In the genomic region with DNA sequence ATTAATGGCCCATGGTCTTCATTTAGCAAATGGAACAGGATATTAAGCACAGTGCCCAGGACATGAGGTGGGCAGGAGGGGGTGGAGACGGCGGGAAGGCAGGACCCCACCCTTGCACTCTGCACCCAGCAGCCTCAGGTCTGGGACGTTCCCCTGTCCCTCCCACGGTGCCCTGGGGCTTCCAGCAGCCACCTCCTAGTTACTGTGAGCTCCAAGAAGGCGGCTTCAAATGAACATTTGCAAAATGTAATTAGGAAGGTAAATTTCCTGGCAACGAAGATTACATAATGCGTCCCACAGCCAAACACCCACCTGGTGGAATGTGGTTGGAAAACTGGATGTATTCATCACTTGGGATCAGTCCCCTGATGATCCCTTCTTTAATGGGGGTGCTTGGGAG, we compare ENCODE assay signal across 24 cellular contexts.
"Had no signal": no experiment of that assay in that cellular context is flagged by ENCODE, and none has a peak within 500 bp of the region (broad histone marks: within the 10 kb centered on the region; RNA-seq: fewer than 3 reads in every experiment).

No MANE protein-coding gene starts in this region.

- H3K4me3 ChIP-seq: left lung, lower lobe of right lung, psoas muscle, right atrium auricular region, right lobe of liver, smooth muscle cell, stomach, testis, thyroid gland, transverse colon, upper lobe of left lung had no signal

- H3K27me3 ChIP-seq: right atrium auricular region, right lobe of liver, testis, thyroid gland, upper lobe of left lung had no signal

- H3K27ac ChIP-seq: left lung, lower lobe of right lung, neutrophil, parathyroid adenoma, psoas muscle, right atrium auricular region, right lobe of liver, stomach, testis, thyroid gland, transverse colon, upper lobe of left lung had no signal

- H3K36me3 ChIP-seq: left lung, lower lobe of right lung, neutrophil, right atrium auricular region, right lobe of liver, stomach, thyroid gland, transverse colon, upper lobe of left lung had no signal

- FAIRE-seq: keratinocyte had no signal

- DNase-seq: hippocampal formation; left colon; left lung; lower lobe of right lung; mammary epithelial cell; mesenchymal stem cell; naive thymus-derived CD8-positive, alpha-beta T cell; occipital lobe; psoas muscle; right lobe of liver; stimulated activated CD4-positive, alpha-beta T cell treated with anti-CD3 and anti-CD28 coated beads, Interleukin-1b, Interleukin-23, amount 100 ng/mL, for 48 hours; stimulated activated CD4-positive, alpha-beta T cell treated with anti-CD3 and anti-CD28 coated beads, Interleukin-4, amount 100 ng/mL, for 1 hour; stimulated activated naive B cell treated with anti-CD40 and anti-IgM and Interleukin-4, amounts not matched to agents 10 μg/mL and 1 μg/mL and 100 μg/mL, for 72 hours; stimulated activated naive CD8-positive, alpha-beta T cell treated with anti-CD3 and anti-CD28 coated beads, Interleukin-15, Interleukin-2, amounts not matched to agents 100 U/mL and 50 U/mL, for 24 hours; stomach; testis; thyroid gland; transverse colon had no signal

- ATAC-seq: left colon; left lung; lower lobe of right lung; naive thymus-derived CD8-positive, alpha-beta T cell; psoas muscle; right lobe of liver; stimulated activated naive B cell treated with anti-CD40 and anti-IgM and Interleukin-4, amounts not matched to agents 10 μg/mL and 1 μg/mL and 100 μg/mL, for 72 hours; stimulated activated naive CD8-positive, alpha-beta T cell treated with anti-CD3 and anti-CD28 coated beads, Interleukin-15, Interleukin-2, amounts not matched to agents 100 U/mL and 50 U/mL, for 24 hours had no signal
